Comparison of ENCODE assay signal across 8 cellular contexts in genomic region chr12:94261781-94262180, GRCh38.
DNase-seq lines count a peak whose midpoint lies in the region; ATAC-seq, FAIRE-seq and TF ChIP-seq lines count a peak whose summit lies in the region.

No MANE protein-coding gene starts in this region.

- TF ChIP-seq CTCF in keratinocyte (optimal IDR thresholded peaks at IDR 0.05 in 1 of 3, IDR thresholded peaks at IDR 0.05 in 1 of 3, conservative IDR thresholded peaks at IDR 0.05 in 1 of 3; ENCODE audit: extremely low read depth in 1 of 3, insufficient read depth in 2 of 3, low read length in 3 of 3), result no peak
- no peak for TF ChIP-seq CTCF in type B pancreatic cell (conservative IDR thresholded peaks at IDR 0.05)

- H3K27me3 Mint-ChIP-seq in activated CD4-positive, alpha-beta T cell treated with anti-CD3 and anti-CD28 coated beads, Interleukin-2, amount 10 ng/mL, durations not matched to agents 24 days and 14 days, result no peaks in the 10 kb centered on the region
- H3K27me3 Mint-ChIP-seq in activated naive CD8-positive, alpha-beta T cell treated with anti-CD3 and anti-CD28 coated beads, Interleukin-2, amount 50 U/mL, for 24 hours, result no peaks in the 10 kb centered on the region
- H3K27me3 Mint-ChIP-seq in type B pancreatic cell, result peaks cover 8% of the 10 kb centered on the region

- H3K27me3 ChIP-seq in keratinocyte (ENCODE audit: control insufficient read depth, extremely low read depth, insufficient read depth, low read length), result peaks cover 3% of the 10 kb centered on the region

- H3K36me3 Mint-ChIP-seq in activated CD4-positive, alpha-beta T cell treated with anti-CD3 and anti-CD28 coated beads, Interleukin-2, amount 10 ng/mL, durations not matched to agents 24 days and 14 days (ENCODE audit: low read depth), result peaks cover 53% of the 10 kb centered on the region
- peaks cover 21% of the 10 kb centered on the region for H3K36me3 Mint-ChIP-seq in activated naive CD8-positive, alpha-beta T cell treated with anti-CD3 and anti-CD28 coated beads, Interleukin-2, amount 50 U/mL, for 24 hours (ENCODE audit: low read depth)
- no peaks in the 10 kb centered on the region for H3K36me3 Mint-ChIP-seq in type B pancreatic cell

- H3K27ac ChIP-seq in keratinocyte (ENCODE audit: control insufficient read depth, insufficient read depth, low read length) (no peak overlapping the region), temporal lobe (ENCODE audit: low read depth, low read length) (peak overlapping the region; percentile 70)

- peaks cover 9% of the 10 kb centered on the region for H3K4me1 ChIP-seq in keratinocyte (ENCODE audit: control insufficient read depth, extremely low read depth, insufficient read depth, low read length)

- no peaks in the 10 kb centered on the region for H3K9me3 Mint-ChIP-seq in activated CD4-positive, alpha-beta T cell treated with anti-CD3 and anti-CD28 coated beads, Interleukin-2, amount 10 ng/mL, durations not matched to agents 24 days and 14 days
- no peaks in the 10 kb centered on the region for H3K9me3 Mint-ChIP-seq in activated naive CD8-positive, alpha-beta T cell treated with anti-CD3 and anti-CD28 coated beads, Interleukin-2, amount 50 U/mL, for 24 hours
- no peaks in the 10 kb centered on the region for H3K9me3 Mint-ChIP-seq in type B pancreatic cell

- peak overlapping the region; percentile 98 for H2AFZ ChIP-seq in keratinocyte (ENCODE audit: control insufficient read depth, low read length)

- peak overlapping the region in 2 of 3 experiments; percentile 60 to 76 for H3K4me3 ChIP-seq in keratinocyte (ENCODE audit: control insufficient read depth in 2 of 3, extremely low read depth in 1 of 3, insufficient read depth in 2 of 3, low read depth in 1 of 3, low read length in 3 of 3)

- H3K4me3 Mint-ChIP-seq in activated CD4-positive, alpha-beta T cell treated with anti-CD3 and anti-CD28 coated beads, Interleukin-2, amount 10 ng/mL, durations not matched to agents 24 days and 14 days, result peak overlapping the region; percentile 84
- H3K4me3 Mint-ChIP-seq in activated naive CD8-positive, alpha-beta T cell treated with anti-CD3 and anti-CD28 coated beads, Interleukin-2, amount 50 U/mL, for 24 hours, result peak overlapping the region; percentile 87
- no peak overlapping the region for H3K4me3 Mint-ChIP-seq in type B pancreatic cell

- H3K9ac ChIP-seq in keratinocyte (ENCODE audit: control insufficient read depth, extremely low read depth, insufficient read depth, low read length), result no peak overlapping the region

- no peaks in the 10 kb centered on the region for H3K79me2 ChIP-seq in keratinocyte (ENCODE audit: control insufficient read depth, insufficient read depth, low read length)

- DNase-seq in activated CD4-positive, alpha-beta T cell treated with anti-CD3 and anti-CD28 coated beads, Interleukin-2, amount 10 ng/mL, durations not matched to agents 24 days and 14 days, result no peak
- DNase-seq in activated CD4-positive, alpha-beta T cell treated with anti-CD3 and anti-CD28 coated beads, Interleukin-2, amount 50 U/mL, for 48 hours, result no peak
- no peak for DNase-seq in activated naive CD8-positive, alpha-beta T cell treated with anti-CD3 and anti-CD28 coated beads, Interleukin-2, amount 50 U/mL, for 24 hours
- DNase-seq in keratinocyte (ENCODE audit: low read depth, low spot score) (no peak), type B pancreatic cell (ENCODE audit: extremely low spot score, unreplicated experiment) (no peak)
- DNase-seq in activated effector memory CD4-positive, alpha-beta T cell treated with anti-CD3 and anti-CD28 coated beads, Interleukin-2, amount 50 U/mL, for 16 hours, result no peak

- peak overlapping the region; percentile 89 for H3K4me2 ChIP-seq in keratinocyte (ENCODE audit: control insufficient read depth, extremely low read depth, insufficient read depth, low read depth, low read length)

- H3K36me3 ChIP-seq in keratinocyte (ENCODE audit: control insufficient read depth in 2 of 2, extremely low read depth in 1 of 2, insufficient read depth in 2 of 2, low read length in 2 of 2), result no peaks in the 10 kb centered on the region

- peaks cover 32% of the 10 kb centered on the region for H3K4me1 Mint-ChIP-seq in activated CD4-positive, alpha-beta T cell treated with anti-CD3 and anti-CD28 coated beads, Interleukin-2, amount 10 ng/mL, durations not matched to agents 24 days and 14 days
- H3K4me1 Mint-ChIP-seq in activated naive CD8-positive, alpha-beta T cell treated with anti-CD3 and anti-CD28 coated beads, Interleukin-2, amount 50 U/mL, for 24 hours, result peaks cover 47% of the 10 kb centered on the region
- peaks cover 37% of the 10 kb centered on the region for H3K4me1 Mint-ChIP-seq in type B pancreatic cell (ENCODE audit: unreplicated experiment)

- dilution Hi-C loops in keratinocyte (cut with MboI; ENCODE audit: extremely low pct_ligation_motif_present, low sequenced_read_pairs), result no loop called here

- ATAC-seq in activated naive CD8-positive, alpha-beta T cell treated with anti-CD3 and anti-CD28 coated beads, Interleukin-2, amount 50 U/mL, for 24 hours, result no peak
- ATAC-seq in GM21528 (IDR thresholded peaks at IDR 0.05; ENCODE audit: low FRiP score, unreplicated experiment), result no peak

- H4K20me1 ChIP-seq in keratinocyte (ENCODE audit: control insufficient read depth, extremely low read depth, insufficient read depth, low read length), result no peaks in the 10 kb centered on the region

- intact Hi-C loops in activated CD4-positive, alpha-beta T cell treated with anti-CD3 and anti-CD28 coated beads, Interleukin-2, amount 10 ng/mL, durations not matched to agents 24 days and 14 days (cut with micrococcal nuclease), result loop anchor here (2.0 to 5.0 kb wide), 8 partner anchors 17 to 381 kb away; partner anchors contain the start of gene CEP83

- no peaks in the 10 kb centered on the region for H3K9me1 ChIP-seq in keratinocyte (ENCODE audit: control insufficient read depth, extremely low read depth, insufficient read depth, low read length)

- FAIRE-seq in keratinocyte (lab: Jason Lieb, UNC), result no peak

- peak overlapping the region; percentile 98 for H3K27ac Mint-ChIP-seq in activated CD4-positive, alpha-beta T cell treated with anti-CD3 and anti-CD28 coated beads, Interleukin-2, amount 10 ng/mL, durations not matched to agents 24 days and 14 days
- peak overlapping the region; percentile 98 for H3K27ac Mint-ChIP-seq in activated naive CD8-positive, alpha-beta T cell treated with anti-CD3 and anti-CD28 coated beads, Interleukin-2, amount 50 U/mL, for 24 hours
- no peak overlapping the region for H3K27ac Mint-ChIP-seq in type B pancreatic cell

- no peaks in the 10 kb centered on the region for H3K9me3 ChIP-seq in keratinocyte (ENCODE audit: control insufficient read depth, low read depth, low read length)
